ENCODE assay signal across 20 cellular contexts in the genomic region with DNA sequence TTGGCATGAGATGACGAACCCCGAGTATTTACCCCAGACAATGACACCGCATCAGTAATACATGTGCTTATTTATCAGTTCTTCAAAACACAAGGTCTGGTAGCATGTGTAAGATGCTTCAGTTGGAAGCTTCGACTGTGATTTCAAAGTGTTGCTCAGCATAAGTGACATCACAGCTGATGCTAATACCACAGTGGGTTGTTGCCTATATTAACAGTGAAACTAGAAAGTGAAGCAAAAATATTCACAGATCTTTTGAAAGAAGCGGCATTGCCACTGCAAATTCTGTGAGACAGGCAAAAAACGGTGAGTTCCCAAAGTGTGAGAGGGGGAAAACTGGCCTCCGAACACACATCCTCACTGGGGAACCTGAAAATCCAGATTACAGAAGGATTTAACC. TPM values are rescaled to one million over a fixed set of nuclear protein-coding genes. Genes with fewer than 3 reads are reported as not detected.
A peak's percentile ranks its signal among the peaks of the same experiment; 100 is the strongest.
DNase-seq lines count a peak whose midpoint lies in the region; TF ChIP-seq lines count a peak whose summit lies in the region.
"Had no signal": no experiment of that assay in that cellular context is flagged by ENCODE, and none has a peak within 500 bp of the region (broad histone marks: within the 10 kb centered on the region; RNA-seq: fewer than 3 reads in every experiment).

No MANE protein-coding gene starts in this region.

- H3K9me3 Mint-ChIP-seq in nephron, result peaks cover 2% of the 10 kb centered on the region
- H3K9me3 Mint-ChIP-seq: CD14-positive monocyte; CD4-positive, alpha-beta T cell; CD8-positive, alpha-beta memory T cell; GM23338; H9 had no signal

- H3K36me3 ChIP-seq in MM.1S (replicated peaks; ENCODE audit: insufficient read depth, low read length), result no peaks in the 10 kb centered on the region
- H3K36me3 ChIP-seq in PC-9 (ENCODE audit: low read depth), result no peaks in the 10 kb centered on the region
- H3K36me3 ChIP-seq in WERI-Rb-1, result no peaks in the 10 kb centered on the region
- H3K36me3 ChIP-seq: BE2C; BLaER1 treated with 17β-estradiol and CSF1 and Interleukin-3, amounts not matched to agents 10 nM and 100 nM had no signal

- peak overlapping the region; percentile 50 for H3K4me2 ChIP-seq in MM.1S (ENCODE audit: low read depth, low read length)
- peak overlapping the region; percentile 13; the same call in 1 of the 2 replicates for H3K4me2 ChIP-seq in PC-9
- H3K4me2 ChIP-seq: A549; BLaER1 treated with 17β-estradiol and CSF1 and Interleukin-3, amounts not matched to agents 10 nM and 100 nM had no signal

- peaks cover 15% of the 10 kb centered on the region for H3K27me3 Mint-ChIP-seq in nephron (ENCODE audit: low read depth)

- peak; percentile 52 for DNase-seq in MM.1S
- no peak for DNase-seq in PC-9
- DNase-seq in WERI-Rb-1, result no peak
- DNase-seq in NCI-H187 treated with DMSO at 0.1 percent for 48 hours (lab: John Stamatoyannopoulos, UW), result no peak
- DNase-seq in SHP77 treated with DMSO at 0.1 percent for 48 hours (lab: John Stamatoyannopoulos, UW), result no peak
- no peak for DNase-seq in NCI-H1436 (lab: John Stamatoyannopoulos, UW)
- DNase-seq: 8988T; ACHN; AML-193; CD4-positive, alpha-beta T cell; CD8-positive, alpha-beta memory T cell; DMS79; GDM1 had no signal

- H3K27ac Mint-ChIP-seq in nephron, result peak overlapping the region in 2 of 3 experiments; percentile 45 to 54
- H3K27ac Mint-ChIP-seq: CD14-positive monocyte; CD4-positive, alpha-beta T cell; CD8-positive, alpha-beta memory T cell; GM23338; H9 had no signal

- H2AFZ ChIP-seq in MM.1S (ENCODE audit: low read length), result peak overlapping the region; percentile 20; the same call in 1 of the 2 replicates
- peak overlapping the region; percentile 42; the same call in 1 of the 2 replicates for H2AFZ ChIP-seq in PC-9

- H3K4me3 ChIP-seq in MM.1S (ENCODE audit: low read length) (no peak overlapping the region), PC-9 (no peak overlapping the region), WERI-Rb-1 (ENCODE audit: low read depth, low read length) (peak overlapping the region; percentile 35)
- H3K4me3 ChIP-seq: A549; BLaER1 treated with 17β-estradiol and CSF1 and Interleukin-3, amounts not matched to agents 10 nM and 100 nM; GM23338 had no signal

- no peaks in the 10 kb centered on the region for H3K9me2 ChIP-seq in MM.1S (replicated peaks; ENCODE audit: insufficient read depth, low read length)
- no peaks in the 10 kb centered on the region for H3K9me2 ChIP-seq in PC-9 (ENCODE audit: insufficient read depth)

- POLR2A ChIA-PET in PC-9 (lab: Charles Lee; ENCODE audit: unreplicated experiment), result no interaction called here

- H3K9me3 ChIP-seq in MM.1S (replicated peaks; ENCODE audit: insufficient read depth, low read length) (no peaks in the 10 kb centered on the region), PC-9 (ENCODE audit: insufficient read depth, low read depth) (no peaks in the 10 kb centered on the region), WERI-Rb-1 (ENCODE audit: severe bottlenecking) (no peaks in the 10 kb centered on the region)
- H3K9me3 ChIP-seq: A549; BE2C; BLaER1 treated with 17β-estradiol and CSF1 and Interleukin-3, amounts not matched to agents 10 nM and 100 nM had no signal

- H3K4me1 ChIP-seq in MM.1S (ENCODE audit: low read length) (peaks cover 17% of the 10 kb centered on the region), PC-9 (replicated peaks; ENCODE audit: insufficient read depth) (peaks cover 36% of the 10 kb centered on the region)
- H3K4me1 ChIP-seq: A549; BE2C; BLaER1 treated with 17β-estradiol and CSF1 and Interleukin-3, amounts not matched to agents 10 nM and 100 nM had no signal

- no TSS peak for BruUV-seq in PC-9 (replicated peaks; lab: Mats Ljungman, UMichigan)

- peaks cover 10% of the 10 kb centered on the region for H3K4me1 Mint-ChIP-seq in nephron
- H3K4me1 Mint-ChIP-seq: CD14-positive monocyte; CD8-positive, alpha-beta memory T cell had no signal

- CTCF ChIA-PET in PC-9 (lab: Charles Lee), result no interaction called here

- no peaks in the 10 kb centered on the region for H3K36me3 Mint-ChIP-seq in nephron (ENCODE audit: low read depth)
- H3K36me3 Mint-ChIP-seq: CD14-positive monocyte had no signal

- no peak overlapping the region for H3K9ac ChIP-seq in MM.1S (ENCODE audit: low read length)
- H3K9ac ChIP-seq: BLaER1 treated with 17β-estradiol and CSF1 and Interleukin-3, amounts not matched to agents 10 nM and 100 nM had no signal

- no peaks in the 10 kb centered on the region for H3K27me3 ChIP-seq in MM.1S (replicated peaks; ENCODE audit: insufficient read depth, low read length)
- H3K27me3 ChIP-seq in PC-9 (ENCODE audit: insufficient read depth, low read depth), result no peaks in the 10 kb centered on the region
- H3K27me3 ChIP-seq in WERI-Rb-1 (ENCODE audit: insufficient read depth, low read depth, severe bottlenecking), result no peaks in the 10 kb centered on the region
- H3K27me3 ChIP-seq: BLaER1 treated with 17β-estradiol and CSF1 and Interleukin-3, amounts not matched to agents 10 nM and 100 nM had no signal

- H3F3A ChIP-seq in MM.1S (ENCODE audit: insufficient read depth, low read length) (peaks cover 9% of the 10 kb centered on the region; the same call in 1 of the 2 replicates), PC-9 (ENCODE audit: insufficient read depth, low read depth) (peaks cover 6% of the 10 kb centered on the region; the same call in 1 of the 2 replicates)

- H3K27ac ChIP-seq in MM.1S (ENCODE audit: low read length) (peak overlapping the region; percentile 10; the same call in 1 of the 2 replicates), PC-9 (no peak overlapping the region), WERI-Rb-1 (peak overlapping the region; percentile 72)
- H3K27ac ChIP-seq: A549; BLaER1 treated with 17β-estradiol and CSF1 and Interleukin-3, amounts not matched to agents 10 nM and 100 nM had no signal

- H3K79me2 ChIP-seq in MM.1S (ENCODE audit: low read length) (no peaks in the 10 kb centered on the region), PC-9 (ENCODE audit: low read depth) (no peaks in the 10 kb centered on the region)

- H4K20me1 ChIP-seq in MM.1S (ENCODE audit: insufficient read depth, low read length) (no peaks in the 10 kb centered on the region), PC-9 (ENCODE audit: insufficient read depth) (no peaks in the 10 kb centered on the region)
- H4K20me1 ChIP-seq: BLaER1 treated with 17β-estradiol and CSF1 and Interleukin-3, amounts not matched to agents 10 nM and 100 nM had no signal

- intact Hi-C loops in PC-9 (cut with micrococcal nuclease; ENCODE audit: unreplicated experiment), result no loop called here

- no peak overlapping the region for H3K4me3 Mint-ChIP-seq in nephron
- H3K4me3 Mint-ChIP-seq: CD14-positive monocyte; CD4-positive, alpha-beta T cell; CD8-positive, alpha-beta memory T cell; GM23338; H9 had no signal

- no peak for TF ChIP-seq CTCF in MM.1S (IDR thresholded peaks at IDR 0.05; ENCODE audit: low read length)
- TF ChIP-seq CTCF in PC-9 (conservative IDR thresholded peaks at IDR 0.05), result no peak
- TF ChIP-seq CTCF in WERI-Rb-1 (IDR thresholded peaks at IDR 0.05; ENCODE audit: low read depth, low read length), result no peak
- TF ChIP-seq CTCF in nephron (IDR thresholded peaks at IDR 0.05; ENCODE audit: unreplicated experiment in 3 of 3), result no peak

RNA-seq across cellular contexts. Expression of a gene that starts 18.4 kb away (rescaled TPM):
- 24.8 and 25.0 TPM in 2 replicates for total RNA-seq in PC-9 (2021)
